ENCODE assay signal across 14 cellular contexts in the genomic region with DNA sequence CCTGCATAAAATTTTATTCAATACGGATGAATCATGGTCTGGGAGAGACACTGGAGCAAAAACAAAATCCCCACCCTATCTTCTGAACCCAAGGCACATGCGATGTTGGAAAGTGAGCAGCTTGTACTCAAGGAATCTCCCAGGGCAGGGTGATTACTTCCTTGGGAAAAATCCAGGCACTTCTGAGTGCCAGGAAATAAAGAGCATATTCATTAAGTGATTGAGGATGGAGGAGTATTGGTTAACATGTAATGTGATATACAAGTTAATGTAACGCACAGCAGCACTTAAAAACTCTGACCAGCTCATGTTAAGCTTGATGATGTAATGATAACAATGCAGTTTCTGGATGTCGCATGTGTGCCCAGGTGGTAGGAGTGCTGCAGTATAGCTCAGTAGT.
"Had no signal": no experiment of that assay in that cellular context is flagged by ENCODE, and none has a peak within 500 bp of the region (broad histone marks: within the 10 kb centered on the region; RNA-seq: fewer than 3 reads in every experiment).

No MANE protein-coding gene starts in this region.

- H3K27ac ChIP-seq: ascending aorta, cardiac muscle cell, esophagus muscularis mucosa, psoas muscle, right lobe of liver had no signal

- H3K4me3 ChIP-seq: ascending aorta, cardiac muscle cell, esophagus muscularis mucosa, psoas muscle, right lobe of liver had no signal

- H3K9me3 ChIP-seq: ascending aorta, esophagus muscularis mucosa, psoas muscle, right lobe of liver had no signal

- DNase-seq: activated CD4-positive, alpha-beta T cell treated with anti-CD3 and anti-CD28 coated beads for 4 hours; activated CD8-positive, alpha-beta memory T cell treated with anti-CD3 and anti-CD28 coated beads, Interleukin-2, amount 50 U/mL, for 48 hours; activated CD8-positive, alpha-beta T cell treated with anti-CD3 and anti-CD28 coated beads, Interleukin-2, amount 10 ng/mL, durations not matched to agents 7 days and 5 days; activated naive CD4-positive, alpha-beta T cell; foreskin melanocyte; mesendoderm; nephron progenitor cell; psoas muscle; right lobe of liver; stimulated activated naive CD4-positive, alpha-beta T cell; trophoblast cell had no signal

- H3K4me1 ChIP-seq: ascending aorta, esophagus muscularis mucosa, psoas muscle, right lobe of liver had no signal

- ATAC-seq: activated CD8-positive, alpha-beta T cell treated with anti-CD3 and anti-CD28 coated beads, Interleukin-2, amount 10 ng/mL, durations not matched to agents 7 days and 5 days; psoas muscle; right lobe of liver had no signal

- H3K27me3 ChIP-seq: ascending aorta, cardiac muscle cell, esophagus muscularis mucosa, right lobe of liver had no signal

- H3K4me3 Mint-ChIP-seq: activated CD8-positive, alpha-beta T cell treated with anti-CD3 and anti-CD28 coated beads, Interleukin-2, amount 10 ng/mL, durations not matched to agents 7 days and 5 days; nephron progenitor cell had no signal

- H3K36me3 ChIP-seq: ascending aorta, cardiac muscle cell, esophagus muscularis mucosa, right lobe of liver had no signal

- H3K27ac Mint-ChIP-seq: activated CD8-positive, alpha-beta T cell treated with anti-CD3 and anti-CD28 coated beads, Interleukin-2, amount 10 ng/mL, durations not matched to agents 7 days and 5 days; nephron progenitor cell had no signal
